ENCODE assay signal across 2 cellular contexts in genomic region chr6:33984466-33985332, GRCh38.
TF ChIP-seq lines count a peak whose summit lies in the region.

No MANE protein-coding gene starts in this region.

TF ChIP-seq in SK-N-SH, 30 proteins besides CTCF, POLR2A, EP300 and RAD21:
- TF ChIP-seq REST (IDR thresholded peaks at IDR 0.05; ENCODE audit: low read depth, low read length) (no peak), EZH2phosphoT487 (IDR thresholded peaks at IDR 0.05; ENCODE audit: borderline replicate concordance, low read depth) (no peak), IRF3 (IDR thresholded peaks at IDR 0.05; ENCODE audit: low read depth, low read length) (no peak), MAX (IDR thresholded peaks at IDR 0.05; ENCODE audit: low read depth) (no peak), FOXM1 (IDR thresholded peaks at IDR 0.05; ENCODE audit: low read depth) (no peak), TCF12 (IDR thresholded peaks at IDR 0.05) (no peak), TAF1 (IDR thresholded peaks at IDR 0.05; ENCODE audit: borderline replicate concordance, low read depth, low read length) (no peak), YY1 (IDR thresholded peaks at IDR 0.05; ENCODE audit: low read depth) (no peak), TEAD4 (IDR thresholded peaks at IDR 0.05; ENCODE audit: borderline replicate concordance, insufficient read depth) (no peak), POLR2AphosphoS5 (IDR thresholded peaks at IDR 0.05; ENCODE audit: low read depth, low read length) (no peak), MXI1 (IDR thresholded peaks at IDR 0.05; ENCODE audit: low read depth, low read length) (no peak), RFX5 (IDR thresholded peaks at IDR 0.05; ENCODE audit: low read length) (no peak), FOSL2 (IDR thresholded peaks at IDR 0.05; ENCODE audit: borderline replicate concordance, low read depth) (no peak), RXRA (IDR thresholded peaks at IDR 0.05; ENCODE audit: borderline replicate concordance, low read depth) (no peak), ELF1 (IDR thresholded peaks at IDR 0.05) (no peak), USF2 (IDR thresholded peaks at IDR 0.05; ENCODE audit: borderline replicate concordance, low read depth, low read length) (no peak), GABPA (IDR thresholded peaks at IDR 0.05; ENCODE audit: low read depth) (no peak)
TF ChIP-seq in SK-N-SH: peak in this region for 0.

TF ChIP-seq in SK-N-SH treated with all-trans-retinoic acid at 6 μM for 48 hours, 23 proteins besides CTCF, POLR2A, EP300 and RAD21 (continued from another document):
- no peak for TF ChIP-seq ARNTL (CRISPR knock-in tag; IDR thresholded peaks at IDR 0.05; ENCODE audit: borderline replicate concordance, low read depth)
- no peak for TF ChIP-seq SNAI2 (CRISPR knock-in tag; IDR thresholded peaks at IDR 0.05)
- TF ChIP-seq ZC3H10 (CRISPR knock-in tag; IDR thresholded peaks at IDR 0.05), result no peak
